8 cellular contexts compared by ENCODE assay signal in genomic region chr17:75032896-75033294, GRCh38. TPM values are rescaled to one million over a fixed set of nuclear protein-coding genes. Genes with fewer than 3 reads are reported as not detected.
DNase-seq lines count a peak whose midpoint lies in the region; ATAC-seq lines count a peak whose summit lies in the region.

No MANE protein-coding gene starts in this region.

- H3K27ac ChIP-seq in CD4-positive, alpha-beta memory T cell (ENCODE audit: low read depth, low read length), result peak overlapping the region; percentile 70

- no peaks in the 10 kb centered on the region for H3K27me3 ChIP-seq in CD4-positive, alpha-beta memory T cell (ENCODE audit: insufficient read depth, low read length)

- H3K27ac Mint-ChIP-seq in CD4-positive, alpha-beta memory T cell, result peak overlapping the region; percentile 99 to 100 (median 100)
- H3K27ac Mint-ChIP-seq in central memory CD8-positive, alpha-beta T cell (ENCODE audit: low read depth), result peak overlapping the region; percentile 100
- peak overlapping the region; percentile 87 to 100 (median 99) for H3K27ac Mint-ChIP-seq in naive thymus-derived CD8-positive, alpha-beta T cell

- POLR2A ChIA-PET in CD4-positive, alpha-beta memory T cell (lab: Charles Lee; ENCODE audit: partially characterized antibody), result interaction anchor here (1.3 to 2.6 kb wide), 4 partner anchors 21 to 256 kb away, joined by 3 to 22 read pairs (median 8); partner anchors contain the start of genes HID1, MRPL58, SLC16A5 and SLC25A19
- POLR2A ChIA-PET in naive thymus-derived CD8-positive, alpha-beta T cell (lab: Charles Lee), result interaction anchor here (0.5 to 2.4 kb wide), 5 partner anchors 13 to 238 kb away, joined by 3 to 21 read pairs (median 4); partner anchors contain the start of genes ATP5PD, CDR2L, MIF4GD and MRPL58

- H3K27me3 Mint-ChIP-seq in CD4-positive, alpha-beta memory T cell, result peaks cover 0 to 14% of the 10 kb centered on the region in 2 donors
- H3K27me3 Mint-ChIP-seq in central memory CD8-positive, alpha-beta T cell, result no peaks in the 10 kb centered on the region
- peaks cover 0 to 11% (median 0%) of the 10 kb centered on the region in 5 donors for H3K27me3 Mint-ChIP-seq in naive thymus-derived CD8-positive, alpha-beta T cell

- no peak for ATAC-seq in central memory CD8-positive, alpha-beta T cell (replicated peaks; ENCODE audit: extremely low read depth, poor library complexity, severe bottlenecking)
- ATAC-seq in naive thymus-derived CD8-positive, alpha-beta T cell, result no peak
- ATAC-seq in GM21526 (IDR thresholded peaks at IDR 0.05; ENCODE audit: low FRiP score, unreplicated experiment) (no peak), GM18517 (IDR thresholded peaks at IDR 0.05; ENCODE audit: unreplicated experiment) (no peak), HG03139 (IDR thresholded peaks at IDR 0.05; ENCODE audit: unreplicated experiment) (no peak)

- H3K36me3 Mint-ChIP-seq in CD4-positive, alpha-beta memory T cell, result peaks cover 0 to 27% of the 10 kb centered on the region in 2 donors
- H3K36me3 Mint-ChIP-seq in central memory CD8-positive, alpha-beta T cell (ENCODE audit: insufficient read depth), result peaks cover 44% of the 10 kb centered on the region
- H3K36me3 Mint-ChIP-seq in naive thymus-derived CD8-positive, alpha-beta T cell, result peaks cover 0 to 6% (median 0%) of the 10 kb centered on the region in 3 donors

- intact Hi-C loops in CD4-positive, alpha-beta memory T cell (cut with micrococcal nuclease), result loop anchor here (2.0 to 5.0 kb wide), 3 partner anchors 14 to 161 kb away; partner anchors contain the start of genes ATP5PD, CDR2L, FDXR and KCTD2

- no peaks in the 10 kb centered on the region for H3K36me3 ChIP-seq in CD4-positive, alpha-beta memory T cell (ENCODE audit: insufficient read depth, low read length)

- peak overlapping the region in 1 of 2 donors; percentile 20 for H3K4me3 ChIP-seq in CD4-positive, alpha-beta memory T cell (ENCODE audit: low read length in 2 of 2)

- CTCF ChIA-PET in CD4-positive, alpha-beta memory T cell (lab: Charles Lee; ENCODE audit: partially characterized antibody), result interaction anchor here (0.9 to 1.9 kb wide), 5 partner anchors 10 to 81 kb away, joined by 4 to 17 read pairs (median 6); partner anchors contain the start of gene MRPL58

- peaks cover 30 to 69% (median 54%) of the 10 kb centered on the region in 4 donors for H3K4me1 Mint-ChIP-seq in CD4-positive, alpha-beta memory T cell
- peaks cover 50% of the 10 kb centered on the region for H3K4me1 Mint-ChIP-seq in central memory CD8-positive, alpha-beta T cell
- H3K4me1 Mint-ChIP-seq in naive thymus-derived CD8-positive, alpha-beta T cell, result peaks cover 38 to 66% (median 55%) of the 10 kb centered on the region in 4 donors

- H3K9me3 ChIP-seq in CD4-positive, alpha-beta memory T cell (ENCODE audit: control insufficient read depth in 1 of 2, low read length in 2 of 2), result no peaks in the 10 kb centered on the region

- H3K4me1 ChIP-seq in CD4-positive, alpha-beta memory T cell (ENCODE audit: insufficient read depth, low read length), result peaks cover 57% of the 10 kb centered on the region

- peaks cover 0 to 25% (median 0%) of the 10 kb centered on the region in 8 donors for H3K9me3 Mint-ChIP-seq in CD4-positive, alpha-beta memory T cell
- H3K9me3 Mint-ChIP-seq in central memory CD8-positive, alpha-beta T cell, result no peaks in the 10 kb centered on the region
- H3K9me3 Mint-ChIP-seq in naive thymus-derived CD8-positive, alpha-beta T cell, result peaks cover 0 to 14% (median 5%) of the 10 kb centered on the region in 9 donors

- DNase-seq in CD4-positive, alpha-beta memory T cell, result peak in 1 of 5 donors; percentile 31
- DNase-seq in M059J (ENCODE audit: low read depth), result peak; percentile 46
- DNase-seq in central memory CD8-positive, alpha-beta T cell (ENCODE audit: low spot score in 2 of 2), result no peak
- DNase-seq in naive thymus-derived CD8-positive, alpha-beta T cell, result no peak
- DNase-seq in activated CD4-positive, alpha-beta T cell treated with anti-CD3 and anti-CD28 coated beads for 4 hours, result no peak

- H3K4me3 Mint-ChIP-seq in CD4-positive, alpha-beta memory T cell, result peak overlapping the region; percentile 79 to 91 (median 88)
- H3K4me3 Mint-ChIP-seq in central memory CD8-positive, alpha-beta T cell, result peak overlapping the region; percentile 92
- H3K4me3 Mint-ChIP-seq in naive thymus-derived CD8-positive, alpha-beta T cell, result peak overlapping the region; percentile 87 to 96 (median 90)

RNA-seq across cellular contexts. Expression of gene ATP5PD, which starts 13.9 kb away (rescaled TPM):
- total RNA-seq in CD4-positive, alpha-beta memory T cell, result 100 to 1,000 TPM; 167 to 171 TPM
- 100 to 1,000 TPM; 428 to 552 TPM for polyA plus RNA-seq in CD4-positive, alpha-beta memory T cell
- total RNA-seq in M059J (2014; rRNA removed; shearing (Covaris generic)), result 440 and 491 TPM in 2 replicates
- 100 to 1,000 TPM; 149 to 160 TPM for total RNA-seq in naive thymus-derived CD8-positive, alpha-beta T cell
- 100 to 1,000 TPM; 406 to 455 (median 449) TPM for polyA plus RNA-seq in naive thymus-derived CD8-positive, alpha-beta T cell

RNA-seq across cellular contexts. Expression of gene KCTD2, which starts 14.1 kb away (rescaled TPM):
- total RNA-seq in CD4-positive, alpha-beta memory T cell, result 10 to 100 TPM; 31.1 to 31.7 TPM
- 10 to 100 TPM in 1 of 2 donors, 1 to 10 TPM in 1; 2.3 to 11.6 TPM for polyA plus RNA-seq in CD4-positive, alpha-beta memory T cell
- 18.9 and 25.1 TPM in 2 replicates for total RNA-seq in M059J (2014; rRNA removed; shearing (Covaris generic))
- 10 to 100 TPM; 25.0 to 28.6 TPM for total RNA-seq in naive thymus-derived CD8-positive, alpha-beta T cell
- 10 to 100 TPM in 1 of 3 donors, 1 to 10 TPM in 2; 6.8 to 10.9 (median 7.8) TPM for polyA plus RNA-seq in naive thymus-derived CD8-positive, alpha-beta T cell

RNA-seq across cellular contexts. Expression of gene MRPL58, which starts 20.4 kb away (rescaled TPM):
- total RNA-seq in CD4-positive, alpha-beta memory T cell, result 10 to 100 TPM; 22.6 to 26.7 TPM
- polyA plus RNA-seq in CD4-positive, alpha-beta memory T cell, result 10 to 100 TPM; 56.5 to 62.2 TPM
- total RNA-seq in M059J (2014; rRNA removed; shearing (Covaris generic)), result 55.7 and 65.0 TPM in 2 replicates
- total RNA-seq in naive thymus-derived CD8-positive, alpha-beta T cell, result 10 to 100 TPM; 23.9 to 29.4 TPM
- polyA plus RNA-seq in naive thymus-derived CD8-positive, alpha-beta T cell, result 10 to 100 TPM; 44.9 to 58.1 (median 53.6) TPM

RNA-seq across cellular contexts. Expression of gene CDR2L, which starts 45.5 kb away (rescaled TPM):
- under 1 TPM; 0.08 to 0.20 TPM for total RNA-seq in CD4-positive, alpha-beta memory T cell
- polyA plus RNA-seq in CD4-positive, alpha-beta memory T cell, result not detected
- total RNA-seq in M059J (2014; rRNA removed; shearing (Covaris generic)), result 7.0 and 13.6 TPM in 2 replicates
- under 1 TPM; 0.10 to 0.11 TPM for total RNA-seq in naive thymus-derived CD8-positive, alpha-beta T cell
- polyA plus RNA-seq in naive thymus-derived CD8-positive, alpha-beta T cell, result not detected

RNA-seq across cellular contexts. Expression of gene SLC16A5, which starts 54.9 kb away (rescaled TPM):
- total RNA-seq in CD4-positive, alpha-beta memory T cell, result 10 to 100 TPM; 12.5 to 13.9 TPM
- polyA plus RNA-seq in CD4-positive, alpha-beta memory T cell, result 1 to 10 TPM; 2.9 to 3.7 TPM
- 0.07 TPM in 1 of 2 replicates, not detected in the other for total RNA-seq in M059J (2014; rRNA removed; shearing (Covaris generic))
- 10 to 100 TPM; 14.2 to 14.8 TPM for total RNA-seq in naive thymus-derived CD8-positive, alpha-beta T cell
- 1 to 10 TPM; 1.4 to 4.1 (median 3.1) TPM for polyA plus RNA-seq in naive thymus-derived CD8-positive, alpha-beta T cell
